1 cellular context compared by ENCODE assay signal in genomic region chr3:53585042-53585441, GRCh38.
TF ChIP-seq lines count a peak whose summit lies in the region.

No MANE protein-coding gene starts in this region.

TF ChIP-seq in GM23338, 12 proteins besides CTCF, POLR2A, EP300 and RAD21 (continued from another document):
- TF ChIP-seq ZNF462 (CRISPR knock-in tag; IDR thresholded peaks at IDR 0.05) (no peak), CREB1 (CRISPR knock-in tag; IDR thresholded peaks at IDR 0.05; ENCODE audit: low read depth) (no peak)
